Comparison of ENCODE assay signal across 1 cellular context in genomic region chr10:95097805-95098204, GRCh38.
TF ChIP-seq lines count a peak whose summit lies in the region.

No MANE protein-coding gene starts in this region.

TF ChIP-seq in HepG2, 621 proteins besides CTCF, POLR2A, EP300 and RAD21 (continued from another document):
- TF ChIP-seq HOXA9 (CRISPR knock-in tag; IDR thresholded peaks at IDR 0.05; ENCODE audit: borderline replicate concordance), result no peak
- TF ChIP-seq ZNF816 (CRISPR knock-in tag; IDR thresholded peaks at IDR 0.05; ENCODE audit: borderline replicate concordance), result no peak
- TF ChIP-seq BRCA1 (CRISPR knock-in tag; IDR thresholded peaks at IDR 0.05), result no peak
- TF ChIP-seq HDAC6 (IDR thresholded peaks at IDR 0.05; ENCODE audit: low read depth, low read length), result no peak
- no peak for TF ChIP-seq CAMTA2 (CRISPR knock-in tag; IDR thresholded peaks at IDR 0.05; ENCODE audit: borderline replicate concordance)
- TF ChIP-seq SIX1 (CRISPR knock-in tag; IDR thresholded peaks at IDR 0.05; ENCODE audit: borderline replicate concordance), result 0 out of 2 replicates have a peak, but pooled peaks have one; percentile 25
- TF ChIP-seq HDAC1 (CRISPR knock-in tag; IDR thresholded peaks at IDR 0.05), result no peak
